In the genomic region with DNA sequence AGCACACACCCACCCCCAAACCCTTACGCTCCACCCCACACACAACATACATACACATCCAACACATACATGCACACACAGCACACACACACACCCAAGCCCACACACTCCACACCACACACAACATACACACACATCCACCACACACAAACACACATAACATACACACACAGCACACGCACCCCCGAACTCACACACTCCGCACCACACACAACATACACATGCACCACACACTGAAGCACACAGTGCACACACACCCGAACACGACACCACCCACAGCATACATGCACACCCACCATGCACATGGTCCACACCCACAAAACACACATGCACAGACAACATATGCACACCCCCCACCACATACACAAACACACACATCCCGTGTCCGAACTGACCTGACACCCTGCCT, we compare ENCODE assay signal across 1 cellular context.
A peak's percentile ranks its signal among the peaks of the same experiment; 100 is the strongest.
TF ChIP-seq lines count a peak whose summit lies in the region.

No MANE protein-coding gene starts in this region.

TF ChIP-seq in HepG2, 621 proteins besides CTCF, POLR2A, EP300 and RAD21 (continued from another document):
- 0 out of 2 replicates have a peak, but pooled peaks have one; percentile 36 for TF ChIP-seq ZNF572 (CRISPR knock-in tag; IDR thresholded peaks at IDR 0.05)
- no peak for TF ChIP-seq ATF7 (IDR thresholded peaks at IDR 0.05)
- 0 out of 2 replicates have a peak, but pooled peaks have one; percentile 10 for TF ChIP-seq ATF7 (CRISPR knock-in tag; IDR thresholded peaks at IDR 0.05)
TF ChIP-seq in HepG2: peak in this region for 14.
